Comparison of ENCODE assay signal across 12 cellular contexts in genomic region chr12:21065845-21066244, GRCh38.
DNase-seq lines count a peak whose midpoint lies in the region; ATAC-seq and TF ChIP-seq lines count a peak whose summit lies in the region.
"Had no signal": no experiment of that assay in that cellular context is flagged by ENCODE, and none has a peak within 500 bp of the region (broad histone marks: within the 10 kb centered on the region; RNA-seq: fewer than 3 reads in every experiment).

No MANE protein-coding gene starts in this region.

- DNase-seq in NCI-H1105 treated with DMSO at 0.1 percent for 48 hours (lab: John Stamatoyannopoulos, UW): peak; percentile 34
- DNase-seq in NCI-H1105 (lab: John Stamatoyannopoulos, UW): no peak
- peak; percentile 42 for DNase-seq in brain microvascular endothelial cell
- DNase-seq in osteocyte (ENCODE audit: extremely low spot score, unreplicated experiment): no peak
- no peak for DNase-seq in HFFc6
- no peak for DNase-seq in activated gamma-delta T cell (lab: John Stamatoyannopoulos, UW)
- DNase-seq: activated CD4-positive, CD25-positive, alpha-beta regulatory T cell had no signal

- no peak overlapping the region for H3K9ac ChIP-seq in Loucy (ENCODE audit: low read depth, low read length, poor library complexity, severe bottlenecking)

- no peak for ATAC-seq in GM18909 (IDR thresholded peaks at IDR 0.05; ENCODE audit: poor library complexity, unreplicated experiment)
- ATAC-seq: mucosa of descending colon had no signal

- no peaks in the 10 kb centered on the region for H4K20me1 ChIP-seq in Loucy (ENCODE audit: insufficient read depth, low read length, poor library complexity, severe bottlenecking)

- H3K4me3 ChIP-seq in Loucy (ENCODE audit: low read length, poor library complexity, severe bottlenecking) (no peak overlapping the region), brain microvascular endothelial cell (ENCODE audit: low read depth, low read length) (no peak overlapping the region)
- H3K4me3 ChIP-seq: mucosa of descending colon, suprapubic skin had no signal

- no peaks in the 10 kb centered on the region for H3K4me1 ChIP-seq in Loucy (ENCODE audit: insufficient read depth, low read length, poor library complexity, severe bottlenecking)
- H3K4me1 ChIP-seq: suprapubic skin had no signal

- in situ Hi-C loops in brain microvascular endothelial cell (cut with HindIII; ENCODE audit: low pct_ligation_motif_present, low sequenced_read_pairs): no loop called here

- H3K9me2 ChIP-seq in Loucy (replicated peaks; ENCODE audit: low read depth, low read length): no peaks in the 10 kb centered on the region

- no peaks in the 10 kb centered on the region for H3K27me3 ChIP-seq in Loucy (ENCODE audit: insufficient read depth, low read length, poor library complexity, severe bottlenecking)
- no peaks in the 10 kb centered on the region for H3K27me3 ChIP-seq in brain microvascular endothelial cell (replicated peaks)
- H3K27me3 ChIP-seq: suprapubic skin had no signal

- no peaks in the 10 kb centered on the region for H3F3A ChIP-seq in Loucy (ENCODE audit: low read depth)

- no peak overlapping the region for H3K27ac Mint-ChIP-seq in osteocyte (ENCODE audit: unreplicated experiment)
- no peak overlapping the region for H3K27ac Mint-ChIP-seq in HFFc6

- H3K9me3 Mint-ChIP-seq in osteocyte (ENCODE audit: unreplicated experiment): peaks cover 21% of the 10 kb centered on the region
- H3K9me3 Mint-ChIP-seq in HFFc6: peaks cover 56% of the 10 kb centered on the region

- H3K4me2 ChIP-seq in Loucy (ENCODE audit: low read depth, low read length, poor library complexity, severe bottlenecking): no peak overlapping the region

- H3K36me3 ChIP-seq in Loucy (ENCODE audit: insufficient read depth, low read length) (no peaks in the 10 kb centered on the region), brain microvascular endothelial cell (replicated peaks) (no peaks in the 10 kb centered on the region)
- H3K36me3 ChIP-seq: suprapubic skin had no signal

- no peaks in the 10 kb centered on the region for H3K36me3 Mint-ChIP-seq in osteocyte (ENCODE audit: unreplicated experiment)
- 0 out of 2 replicates have a peak, but pooled peaks cover 4% of the 10 kb centered on the region for H3K36me3 Mint-ChIP-seq in HFFc6 (ENCODE audit: low read depth)

- H3K27me3 Mint-ChIP-seq in osteocyte (ENCODE audit: unreplicated experiment) (peaks cover 37% of the 10 kb centered on the region), HFFc6 (ENCODE audit: insufficient read depth) (no peaks in the 10 kb centered on the region)

- no peaks in the 10 kb centered on the region for H3K79me2 ChIP-seq in Loucy (ENCODE audit: insufficient read depth, low read length)

- no peak overlapping the region for H2AFZ ChIP-seq in Loucy (ENCODE audit: low read length)

- H3K9me3 ChIP-seq in Loucy (ENCODE audit: insufficient read depth, low read depth, low read length): no peaks in the 10 kb centered on the region
- H3K9me3 ChIP-seq: mucosa of descending colon had no signal

- H3K27ac ChIP-seq in brain microvascular endothelial cell: no peak overlapping the region
- H3K27ac ChIP-seq: HL-60, suprapubic skin had no signal

- TF ChIP-seq CTCF in Loucy (conservative IDR thresholded peaks at IDR 0.05; ENCODE audit: low read length): peak; percentile 39
- peak; percentile 56 for TF ChIP-seq CTCF in brain microvascular endothelial cell (IDR thresholded peaks at IDR 0.05; ENCODE audit: low read depth, low read length, missing control alignments)
- peak; percentile 41 for TF ChIP-seq CTCF in osteocyte (IDR thresholded peaks at IDR 0.05)
- no peak for TF ChIP-seq CTCF in HFFc6 (IDR thresholded peaks at IDR 0.05)

- H3K4me3 Mint-ChIP-seq in osteocyte (ENCODE audit: unreplicated experiment): no peak overlapping the region
- no peak overlapping the region for H3K4me3 Mint-ChIP-seq in HFFc6

- H3K4me1 Mint-ChIP-seq in osteocyte (ENCODE audit: unreplicated experiment): no peaks in the 10 kb centered on the region
- no peaks in the 10 kb centered on the region for H3K4me1 Mint-ChIP-seq in HFFc6 (ENCODE audit: low read depth)

Comparison
In these comparisons a context has a peak if more than half of its experiments do, and no peak if none do; other contexts are left out.
1. DNase-seq: peak in NCI-H1105 treated with DMSO at 0.1 percent for 48 hours (single experiment) and brain microvascular endothelial cell (single experiment); none in NCI-H1105 (single experiment), osteocyte (single experiment), HFFc6 (single experiment) and activated gamma-delta T cell (single experiment).